Comparison of ENCODE assay signal across 19 cellular contexts in the genomic region with DNA sequence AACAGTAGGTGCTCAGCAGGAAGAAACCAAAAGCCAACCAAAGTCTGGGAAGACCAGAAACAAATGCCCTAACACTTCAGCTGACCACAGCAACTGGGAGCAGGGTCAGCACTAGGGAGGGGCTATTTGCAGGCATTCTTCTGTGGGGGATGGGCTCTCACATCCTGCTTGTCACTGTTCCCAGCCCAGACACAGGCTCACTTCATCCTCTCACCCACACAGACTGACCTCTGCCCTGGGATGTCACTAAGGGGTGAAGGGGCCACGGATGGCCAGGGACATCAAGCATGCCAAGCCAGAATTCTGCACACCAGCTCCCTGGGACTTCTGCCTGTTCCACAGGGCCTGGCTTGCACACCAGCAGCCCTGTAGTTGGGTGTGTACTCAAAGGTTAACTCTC. TPM values are rescaled to one million over a fixed set of nuclear protein-coding genes. Genes with fewer than 3 reads are reported as not detected.
A peak's percentile ranks its signal among the peaks of the same experiment; 100 is the strongest.
DNase-seq lines count a peak whose midpoint lies in the region; ATAC-seq, FAIRE-seq and TF ChIP-seq lines count a peak whose summit lies in the region.
"Had no signal": no experiment of that assay in that cellular context is flagged by ENCODE, and none has a peak within 500 bp of the region (broad histone marks: within the 10 kb centered on the region; RNA-seq: fewer than 3 reads in every experiment).

No MANE protein-coding gene starts in this region.

- H3K9me3 ChIP-seq in K562 (replicated peaks; ENCODE audit: control insufficient read depth, insufficient read depth, low read depth, low read length) (no peaks in the 10 kb centered on the region), neural progenitor cell (ENCODE audit: low read depth) (no peaks in the 10 kb centered on the region), HAP-1 (no peaks in the 10 kb centered on the region)

- peaks cover 10 to 17% of the 10 kb centered on the region in 2 experiments; a peak in 4 of 5 replicates for H3K4me1 ChIP-seq in K562 (replicated peaks in 1 of 2; ENCODE audit: control insufficient read depth in 2 of 2, insufficient read depth in 2 of 2, low read length in 2 of 2)
- peaks cover 32% of the 10 kb centered on the region for H3K4me1 ChIP-seq in neural progenitor cell
- H3K4me1 ChIP-seq in HAP-1 = peaks cover 7% of the 10 kb centered on the region; the same call in 1 of the 2 replicates
- no peaks in the 10 kb centered on the region for H3K4me1 ChIP-seq in foreskin keratinocyte

- intact Hi-C loops in K562 (cut with micrococcal nuclease) = no loop called here

- peaks cover 12 to 17% of the 10 kb centered on the region in 2 experiments for H3K27me3 ChIP-seq in K562 (ENCODE audit: control insufficient read depth in 2 of 2, insufficient read depth in 2 of 2, low read length in 2 of 2)
- H3K27me3 ChIP-seq in neural progenitor cell = peaks cover 30% of the 10 kb centered on the region
- no peaks in the 10 kb centered on the region for H3K27me3 ChIP-seq in HAP-1 (ENCODE audit: low read depth)
- H3K27me3 ChIP-seq in foreskin keratinocyte = peaks cover 54% of the 10 kb centered on the region

- peaks cover 20% of the 10 kb centered on the region for H3K27me3 Mint-ChIP-seq in neural progenitor cell (ENCODE audit: insufficient read depth, low read depth)
- peaks cover 39% of the 10 kb centered on the region for H3K27me3 Mint-ChIP-seq in activated CD4-positive, alpha-beta T cell treated with anti-CD3 and anti-CD28 coated beads, Interleukin-2, amount 10 ng/mL, durations not matched to agents 7 days and 5 days

- no peak overlapping the region for H3K4me3 ChIP-seq in K562
- no peak overlapping the region for H3K4me3 ChIP-seq in neural progenitor cell
- no peak overlapping the region for H3K4me3 ChIP-seq in HAP-1
- H3K4me3 ChIP-seq: BLaER1 treated with 17β-estradiol and CSF1 and Interleukin-3, amounts not matched to agents 10 nM and 100 nM; SK-N-MC had no signal

- no peaks in the 10 kb centered on the region for H3K9me3 Mint-ChIP-seq in neural progenitor cell
- no peaks in the 10 kb centered on the region for H3K9me3 Mint-ChIP-seq in activated CD4-positive, alpha-beta T cell treated with anti-CD3 and anti-CD28 coated beads, Interleukin-2, amount 10 ng/mL, durations not matched to agents 7 days and 5 days

- BruUV-seq in K562 (replicated peaks; lab: Mats Ljungman, UMichigan) = no TSS peak

- H4K20me1 ChIP-seq in K562 (replicated peaks; ENCODE audit: control insufficient read depth, insufficient read depth, low read length) (no peaks in the 10 kb centered on the region), neural progenitor cell (ENCODE audit: low read depth) (no peaks in the 10 kb centered on the region)
- H4K20me1 ChIP-seq: BLaER1 treated with 17β-estradiol and CSF1 and Interleukin-3, amounts not matched to agents 10 nM and 100 nM had no signal

- no peak overlapping the region for H2AFZ ChIP-seq in K562 (ENCODE audit: low read depth, low read length)
- H2AFZ ChIP-seq in neural progenitor cell (replicated peaks) = no peak overlapping the region

- TF ChIP-seq RAD21 in K562 (CRISPR knock-in tag; conservative IDR thresholded peaks at IDR 0.05 in 1 of 2, IDR thresholded peaks at IDR 0.05 in 1 of 2) = no peak

- DNase-seq in COLO829 (ENCODE audit: low spot score) (peak; percentile 14), K562 (ENCODE audit: extremely low read depth in 1 of 4, low spot score in 3 of 4) (peak in 1 of 4 experiments; percentile 26), islet precursor cell (peak; percentile 91), neural progenitor cell (ENCODE audit: low spot score) (peak; percentile 76), HAP-1 (ENCODE audit: low spot score in 2 of 2) (no peak), SIG-M5 (lab: John Stamatoyannopoulos, UW) (no peak), foreskin keratinocyte (no peak)
- DNase-seq in activated CD4-positive, alpha-beta T cell treated with anti-CD3 and anti-CD28 coated beads, Interleukin-2, amount 10 ng/mL, durations not matched to agents 7 days and 5 days = no peak
- DNase-seq: 8988T, DMS153, KBM-7, NCI-H1092, NCI-H1694, NCI-H345, NCI-H526 treated with DMSO at 0.1 percent for 48 hours, PC-3 had no signal

- H3K4me1 Mint-ChIP-seq in neural progenitor cell = peaks cover 36% of the 10 kb centered on the region
- H3K4me1 Mint-ChIP-seq in activated CD4-positive, alpha-beta T cell treated with anti-CD3 and anti-CD28 coated beads, Interleukin-2, amount 10 ng/mL, durations not matched to agents 7 days and 5 days = peaks cover 8% of the 10 kb centered on the region

- WGBS in K562 (ENCODE audit: insufficient coverage, low coverage, missing lambda C conversion rate) = 0% methylated on average over 1 of the region's 1 CpG

- no peaks in the 10 kb centered on the region for H3K79me2 ChIP-seq in K562 (ENCODE audit: control insufficient read depth, insufficient read depth, low read length)
- H3K79me2 ChIP-seq in neural progenitor cell (ENCODE audit: low read depth) = no peaks in the 10 kb centered on the region

- no peaks in the 10 kb centered on the region for H3K36me3 Mint-ChIP-seq in neural progenitor cell
- no peaks in the 10 kb centered on the region for H3K36me3 Mint-ChIP-seq in activated CD4-positive, alpha-beta T cell treated with anti-CD3 and anti-CD28 coated beads, Interleukin-2, amount 10 ng/mL, durations not matched to agents 7 days and 5 days (ENCODE audit: low read depth)

- H3K9ac ChIP-seq in K562 (ENCODE audit: insufficient read depth in 1 of 2, low read depth in 2 of 2, low read length in 2 of 2) (no peak overlapping the region), neural progenitor cell (no peak overlapping the region)

- H3K27ac Mint-ChIP-seq in neural progenitor cell = peak overlapping the region; percentile 57
- no peak overlapping the region for H3K27ac Mint-ChIP-seq in activated CD4-positive, alpha-beta T cell treated with anti-CD3 and anti-CD28 coated beads, Interleukin-2, amount 10 ng/mL, durations not matched to agents 7 days and 5 days

- H3K36me3 ChIP-seq in K562 (ENCODE audit: control insufficient read depth, insufficient read depth, low read length) = no peaks in the 10 kb centered on the region
- no peaks in the 10 kb centered on the region for H3K36me3 ChIP-seq in neural progenitor cell
- H3K36me3 ChIP-seq in HAP-1 (replicated peaks) = no peaks in the 10 kb centered on the region
- H3K36me3 ChIP-seq: BLaER1 treated with 17β-estradiol and CSF1 and Interleukin-3, amounts not matched to agents 10 nM and 100 nM had no signal

- peaks cover 25% of the 10 kb centered on the region for H3F3A ChIP-seq in neural progenitor cell (ENCODE audit: low read depth)

- POLR2A ChIA-PET in K562 (lab: Yijun Ruan, JAX) = no interaction called here
- POLR2A ChIA-PET in activated CD4-positive, alpha-beta T cell treated with anti-CD3 and anti-CD28 coated beads, Interleukin-2, amount 10 ng/mL, durations not matched to agents 7 days and 5 days (lab: Charles Lee) = no interaction called here

- no peak for TF ChIP-seq POLR2A in K562 (conservative IDR thresholded peaks at IDR 0.05)

- no peak for FAIRE-seq in K562 (lab: Jason Lieb, UNC)

- TF ChIP-seq EP300 in K562 (IDR thresholded peaks at IDR 0.05; ENCODE audit: low read length) = no peak

- in situ Hi-C loops in K562 (cut with MboI) (no loop called here), HAP-1 (cut with MboI; ENCODE audit: low sequenced_read_pairs) (no loop called here)

- TF ChIP-seq CTCF in K562 (IDR thresholded peaks at IDR 0.05 in 2 of 3, conservative IDR thresholded peaks at IDR 0.05 in 1 of 3; ENCODE audit: insufficient read depth in 2 of 3, low read depth in 1 of 3, low read length in 3 of 3) (no peak), neural progenitor cell (IDR thresholded peaks at IDR 0.05) (no peak), foreskin keratinocyte (conservative IDR thresholded peaks at IDR 0.05) (no peak)

- H3K4me3 Mint-ChIP-seq in neural progenitor cell = no peak overlapping the region
- no peak overlapping the region for H3K4me3 Mint-ChIP-seq in activated CD4-positive, alpha-beta T cell treated with anti-CD3 and anti-CD28 coated beads, Interleukin-2, amount 10 ng/mL, durations not matched to agents 7 days and 5 days

- ATAC-seq in K562 = peak; percentile 21; the same call in 1 of the 3 replicates
- ATAC-seq in foreskin keratinocyte = no peak
- ATAC-seq: PC-3 had no signal

- no peaks in the 10 kb centered on the region for H3K9me1 ChIP-seq in K562 (ENCODE audit: control insufficient read depth, insufficient read depth, low read length)

- H3K4me2 ChIP-seq in K562 (ENCODE audit: insufficient read depth, low read length) (no peak overlapping the region), neural progenitor cell (peak overlapping the region; percentile 63)

- CTCF ChIA-PET in K562 (lab: Yijun Ruan, JAX; ENCODE audit: low intra/inter-chr PET ratio) = no interaction called here
- CTCF ChIA-PET in activated CD4-positive, alpha-beta T cell treated with anti-CD3 and anti-CD28 coated beads, Interleukin-2, amount 10 ng/mL, durations not matched to agents 7 days and 5 days (lab: Charles Lee) = interaction anchor here (1.2 kb wide), 1 partner anchor 106 kb away, joined by 4 read pairs; a partner anchor contains a TSS

- H3K27ac ChIP-seq in K562 (ENCODE audit: extremely low read depth, low read depth, low read length) = no peak overlapping the region
- no peak overlapping the region for H3K27ac ChIP-seq in neural progenitor cell
- no peak overlapping the region for H3K27ac ChIP-seq in foreskin keratinocyte
- H3K27ac ChIP-seq: BLaER1 treated with 17β-estradiol and CSF1 and Interleukin-3, amounts not matched to agents 10 nM and 100 nM; SK-N-MC had no signal

RNA-seq across cellular contexts. Expression of a gene that starts 28.7 kb away (rescaled TPM):
- 0.37 TPM in 2 replicates for total RNA-seq in K562 (2011; cell fraction: chromatin; rRNA removed; ENCODE audit: low replicate concordance)
- total RNA-seq in K562 (2011; cell fraction: nucleolus; rRNA removed) = 0.50 and 0.66 TPM in 2 replicates
- total RNA-seq in K562 (2011; cell fraction: nucleoplasm; rRNA removed) = 0.44 and 0.76 TPM in 2 replicates
- total RNA-seq in K562 (2014; rRNA removed) (not detected in 2 replicates), K562 (2014; rRNA removed; fragmentation: Illumina TruSeq; extraction: Trizol) (not detected in 2 replicates), K562 (2015; rRNA removed; fragmentation: Illumina TruSeq; extraction: Trizol) (not detected in 2 replicates), K562 (2021) (not detected in 2 replicates), neural progenitor cell (ENCODE audit: low replicate concordance) (not detected in 2 replicates), foreskin keratinocyte (not detected in 2 replicates)
- polyA plus RNA-seq in K562 (2011; rRNA removed) (0.08 and 0.42 TPM in 2 replicates), K562 (2014; fragmentation: Illumina TruSeq; extraction: Trizol) (0.09 and 0.10 TPM in 2 replicates), K562 (2014; fragmentation: Nextera tagmentation; extraction: Ambion mirVana) (not detected), K562 (2014; rRNA removed) (0.05 and 0.12 TPM in 2 replicates), foreskin keratinocyte (not detected in 2 replicates)
- polyA plus RNA-seq in K562 (2011; cell fraction: cytosol; rRNA removed) = 0.42 and 0.47 TPM in 2 replicates
- polyA plus RNA-seq in K562 (2011; cell fraction: nucleus; rRNA removed) = 0.11 and 0.14 TPM in 2 replicates
- polyA plus RNA-seq in K562 (2012) = 0.06 and 0.10 TPM in 2 replicates
- polyA minus RNA-seq in K562 (2011; rRNA and poly(A)+ RNA removed) = 0.09 TPM in 1 of 2 replicates, not detected in the other
- not detected in 2 replicates for polyA minus RNA-seq in K562 (2011; cell fraction: cytosol; rRNA and poly(A)+ RNA removed)
- polyA minus RNA-seq in K562 (2011; cell fraction: nucleus; rRNA and poly(A)+ RNA removed) = not detected in 2 replicates
- under 1 TPM; 0.15 to 0.21 TPM for total RNA-seq in activated CD4-positive, alpha-beta T cell treated with anti-CD3 and anti-CD28 coated beads, Interleukin-2, amount 10 ng/mL, durations not matched to agents 7 days and 5 days
- total RNA-seq: HT1080, PC-3 had no signal

RNA-seq across cellular contexts. Expression of a gene that starts 32.6 kb away (rescaled TPM):
- total RNA-seq in K562 (2011; cell fraction: chromatin; rRNA removed; ENCODE audit: low replicate concordance) = 54.9 and 94.0 TPM in 2 replicates
- total RNA-seq in K562 (2011; cell fraction: nucleolus; rRNA removed) = 43.7 and 49.0 TPM in 2 replicates
- 44.3 and 54.0 TPM in 2 replicates for total RNA-seq in K562 (2011; cell fraction: nucleoplasm; rRNA removed)
- total RNA-seq in K562 (2014; rRNA removed) = 34.5 and 44.1 TPM in 2 replicates
- total RNA-seq in K562 (2014; rRNA removed; fragmentation: Illumina TruSeq; extraction: Trizol) = 65.5 and 70.7 TPM in 2 replicates
- total RNA-seq in K562 (2015; rRNA removed; fragmentation: Illumina TruSeq; extraction: Trizol) = 54.8 and 58.4 TPM in 2 replicates
- total RNA-seq in K562 (2021) = 53.0 and 63.2 TPM in 2 replicates
- polyA plus RNA-seq in K562 (2011; rRNA removed) = 88.2 and 103 TPM in 2 replicates
- 37.5 and 60.2 TPM in 2 replicates for polyA plus RNA-seq in K562 (2011; cell fraction: cytosol; rRNA removed)
- 72.5 and 118 TPM in 2 replicates for polyA plus RNA-seq in K562 (2011; cell fraction: nucleus; rRNA removed)
- 35.6 and 40.4 TPM in 2 replicates for polyA plus RNA-seq in K562 (2012)
- polyA plus RNA-seq in K562 (2014; fragmentation: Illumina TruSeq; extraction: Trizol) = 64.9 and 77.9 TPM in 2 replicates
- polyA plus RNA-seq in K562 (2014; fragmentation: Nextera tagmentation; extraction: Ambion mirVana) = 100 to 1,000 TPM; 123 to 157 TPM
- polyA plus RNA-seq in K562 (2014; rRNA removed) = 56.1 and 58.0 TPM in 2 replicates
- 62.2 and 66.4 TPM in 2 replicates for polyA minus RNA-seq in K562 (2011; rRNA and poly(A)+ RNA removed)
- 18.3 and 26.3 TPM in 2 replicates for polyA minus RNA-seq in K562 (2011; cell fraction: cytosol; rRNA and poly(A)+ RNA removed)
- 49.7 and 57.3 TPM in 2 replicates for polyA minus RNA-seq in K562 (2011; cell fraction: nucleus; rRNA and poly(A)+ RNA removed)
- 62.8 and 83.3 TPM in 2 replicates for total RNA-seq in neural progenitor cell (ENCODE audit: low replicate concordance)
- 30.6 and 31.0 TPM in 2 replicates for total RNA-seq in foreskin keratinocyte
- 15.0 and 18.4 TPM in 2 replicates for polyA plus RNA-seq in foreskin keratinocyte
- total RNA-seq in activated CD4-positive, alpha-beta T cell treated with anti-CD3 and anti-CD28 coated beads, Interleukin-2, amount 10 ng/mL, durations not matched to agents 7 days and 5 days = 10 to 100 TPM; 32.2 to 34.6 TPM

Comparison
In these comparisons a context has a peak if more than half of its experiments do, and no peak if none do; other contexts are left out.
1. DNase-seq: peak in COLO829 (single experiment), islet precursor cell (single experiment) and neural progenitor cell (single experiment); none in HAP-1 (0 of 2), SIG-M5 (single experiment), foreskin keratinocyte (0 of 2) and activated CD4-positive, alpha-beta T cell treated with anti-CD3 and anti-CD28 coated beads, Interleukin-2, amount 10 ng/mL, durations not matched to agents 7 days and 5 days (single experiment).